Comparison of ENCODE assay signal across 26 cellular contexts in the genomic region with DNA sequence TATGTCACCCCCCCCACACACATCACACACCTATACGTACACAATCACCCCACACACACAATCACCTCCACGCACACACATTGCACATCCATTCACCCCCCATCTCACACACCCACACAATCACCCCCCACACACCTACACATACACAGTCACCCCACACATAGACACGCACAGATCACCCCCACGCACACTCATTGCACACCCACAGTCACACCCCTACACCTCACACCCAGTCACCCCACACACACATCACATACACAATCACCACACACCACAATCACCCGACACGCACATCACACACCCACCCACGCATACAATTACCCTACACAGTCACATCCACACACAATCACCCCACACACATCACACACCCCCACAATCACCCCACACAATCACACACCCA.
"Had no signal": no experiment of that assay in that cellular context is flagged by ENCODE, and none has a peak within 500 bp of the region (broad histone marks: within the 10 kb centered on the region; RNA-seq: fewer than 3 reads in every experiment).

No MANE protein-coding gene starts in this region.

- FAIRE-seq: endometrium, TTC549 had no signal

- ATAC-seq: activated T-cell treated with anti-CD3 and anti-CD28 coated beads, Interleukin-2, amount 50 U/mL, for 72 hours; foreskin keratinocyte; left lobe of liver; lower lobe of right lung; naive thymus-derived CD4-positive, alpha-beta T cell had no signal

- H3K4me2 ChIP-seq: smooth muscle cell had no signal

- H3K27ac Mint-ChIP-seq: activated T-cell treated with anti-CD3 and anti-CD28 coated beads, Interleukin-2, amount 50 U/mL, for 72 hours; dendritic cell treated with granulocyte-macrophage colony-stimulating factor and Interleukin-4, amounts not matched to agents 40 ng/mL and 50 ng/mL, for 4 days; type B pancreatic cell had no signal

- DNase-seq: activated CD4-positive, CD25-positive, alpha-beta regulatory T cell treated with anti-CD3 and anti-CD28 coated beads, Interleukin-2, amount 50 U/mL, for 72 hours; activated CD8-positive, alpha-beta memory T cell treated with anti-CD3 and anti-CD28 coated beads, Interleukin-2, amount 50 U/mL, for 48 hours; activated gamma-delta T cell treated with Interleukin-2 at 50 U/mL for 16 hours; activated T-cell treated with anti-CD3 and anti-CD28 coated beads, Interleukin-2, amount 50 U/mL, for 72 hours; anterior cingulate cortex; body of pancreas; effector CD4-positive, alpha-beta T cell; foreskin keratinocyte; lower lobe of right lung; naive thymus-derived CD4-positive, alpha-beta T cell; retina; sigmoid colon; stimulated activated CD4-positive, alpha-beta T cell treated with anti-CD3 and anti-CD28 coated beads, Interleukin-4, amount 100 ng/mL, for 1 hour; stimulated activated naive CD4-positive, alpha-beta T cell treated with Interleukin-2 at 50 U/mL for 16 hours; WERI-Rb-1 had no signal

- H3K27me3 ChIP-seq: body of pancreas, cardiac muscle cell, foreskin keratinocyte, sigmoid colon had no signal

- H3K4me1 ChIP-seq: body of pancreas, foreskin keratinocyte, lower lobe of right lung, sigmoid colon had no signal

- H3K9me3 Mint-ChIP-seq: activated naive CD4-positive, alpha-beta T cell treated with anti-CD3 and anti-CD28 coated beads, Interleukin-2, amount 50 U/mL, for 24 hours; activated T-cell treated with anti-CD3 and anti-CD28 coated beads, Interleukin-2, amount 50 U/mL, for 72 hours; dendritic cell treated with granulocyte-macrophage colony-stimulating factor and Interleukin-4, amounts not matched to agents 40 ng/mL and 50 ng/mL, for 4 days; naive thymus-derived CD4-positive, alpha-beta T cell; neural crest cell; type B pancreatic cell had no signal

- H3K4me3 Mint-ChIP-seq: activated naive CD4-positive, alpha-beta T cell treated with anti-CD3 and anti-CD28 coated beads, Interleukin-2, amount 50 U/mL, for 24 hours; activated T-cell treated with anti-CD3 and anti-CD28 coated beads, Interleukin-2, amount 50 U/mL, for 72 hours; dendritic cell treated with granulocyte-macrophage colony-stimulating factor and Interleukin-4, amounts not matched to agents 40 ng/mL and 50 ng/mL, for 4 days; naive thymus-derived CD4-positive, alpha-beta T cell; neural crest cell; type B pancreatic cell had no signal

- H3K27me3 Mint-ChIP-seq: activated naive CD4-positive, alpha-beta T cell treated with anti-CD3 and anti-CD28 coated beads, Interleukin-2, amount 50 U/mL, for 24 hours; dendritic cell treated with granulocyte-macrophage colony-stimulating factor and Interleukin-4, amounts not matched to agents 40 ng/mL and 50 ng/mL, for 4 days; naive thymus-derived CD4-positive, alpha-beta T cell; progenitor cell of endocrine pancreas; type B pancreatic cell had no signal

- H3K4me3 ChIP-seq: body of pancreas, cardiac muscle cell, lower lobe of right lung, sigmoid colon, smooth muscle cell, thoracic aorta had no signal

- H3K27ac ChIP-seq: body of pancreas, cardiac muscle cell, foreskin keratinocyte, lower lobe of right lung, sigmoid colon, thoracic aorta, WERI-Rb-1 had no signal

- H3K9me3 ChIP-seq: body of pancreas, lower lobe of right lung, sigmoid colon, thoracic aorta had no signal
